1 cellular context compared by ENCODE assay signal in the genomic region with DNA sequence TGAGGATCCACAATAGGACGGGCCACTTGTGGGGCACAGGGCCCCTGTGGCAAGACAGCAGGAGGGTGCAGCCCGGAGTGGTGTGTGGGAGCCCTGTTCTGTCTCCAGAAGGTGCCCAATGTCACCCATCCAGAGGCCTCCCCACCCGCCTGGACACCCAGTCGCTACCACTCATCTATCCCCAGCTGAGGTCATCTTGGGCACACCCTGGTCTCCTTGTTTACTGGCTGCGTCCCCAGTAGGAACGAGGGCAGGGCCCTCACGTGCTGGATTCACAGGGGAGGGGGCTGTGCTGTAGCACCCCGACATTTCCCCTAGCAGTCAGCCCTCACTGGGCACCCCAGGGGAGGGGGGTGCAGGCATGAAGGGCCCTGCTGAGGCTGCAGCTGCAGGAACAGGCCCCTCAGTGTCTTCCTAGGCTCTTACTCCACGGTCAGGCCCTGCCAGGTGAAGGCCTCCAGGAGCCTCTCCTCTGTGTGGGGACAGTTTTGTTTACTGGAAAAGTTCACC.
A peak's percentile ranks its signal among the peaks of the same experiment; 100 is the strongest.
TF ChIP-seq lines count a peak whose summit lies in the region.

No MANE protein-coding gene starts in this region.

TF ChIP-seq in HepG2, 621 proteins besides CTCF, POLR2A, EP300 and RAD21:
- no peak for TF ChIP-seq ZNF235 (CRISPR knock-in tag; IDR thresholded peaks at IDR 0.05; ENCODE audit: borderline replicate concordance)
- 0 out of 2 replicates have a peak, but pooled peaks have one; percentile 12 for TF ChIP-seq AKAP8 (CRISPR knock-in tag; IDR thresholded peaks at IDR 0.05)
- TF ChIP-seq KDM2A (CRISPR knock-in tag; IDR thresholded peaks at IDR 0.05; ENCODE audit: borderline replicate concordance, low read depth), result 0 out of 2 replicates have a peak, but pooled peaks have one; percentile 46
- TF ChIP-seq RBAK (CRISPR knock-in tag; IDR thresholded peaks at IDR 0.05), result no peak
- TF ChIP-seq AGO2 (optimal IDR thresholded peaks at IDR 0.05; ENCODE audit: low read depth, low read length), result peak; percentile 90
- peak; percentile 72 for TF ChIP-seq AGO1 (IDR thresholded peaks at IDR 0.05; ENCODE audit: low read depth, low read length, poor library complexity, severe bottlenecking)
